ENCODE assay signal across 13 cellular contexts in the genomic region with DNA sequence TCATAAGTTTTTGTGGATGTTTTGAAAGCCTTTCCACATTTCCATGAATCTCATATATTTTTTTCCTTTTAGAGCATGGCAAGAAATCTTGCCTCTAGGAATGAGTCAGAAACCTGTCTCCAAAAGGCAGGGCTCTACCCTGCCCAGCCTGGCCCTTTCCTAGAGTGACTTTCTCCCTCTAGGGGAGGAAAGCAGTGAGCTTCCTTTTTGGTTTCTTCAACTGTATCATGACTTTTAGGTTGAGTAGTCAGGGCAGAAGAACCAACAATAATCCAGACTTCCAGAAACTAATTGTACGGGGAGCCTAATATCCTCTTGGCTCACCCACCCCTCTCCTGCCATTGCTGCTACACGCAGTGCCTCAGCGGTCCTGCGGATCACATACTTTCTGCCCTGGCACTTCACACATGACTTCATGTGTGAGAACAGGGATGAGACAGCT.
A peak's percentile ranks its signal among the peaks of the same experiment; 100 is the strongest.
DNase-seq lines count a peak whose midpoint lies in the region; ATAC-seq, FAIRE-seq and TF ChIP-seq lines count a peak whose summit lies in the region.
"Had no signal": no experiment of that assay in that cellular context is flagged by ENCODE, and none has a peak within 500 bp of the region (broad histone marks: within the 10 kb centered on the region; RNA-seq: fewer than 3 reads in every experiment).

No MANE protein-coding gene starts in this region.

- H3K27ac ChIP-seq in right lobe of liver (peak overlapping the region; percentile 31 to 75 (median 69)), lower lobe of right lung (no peak overlapping the region), small intestine (ENCODE audit: low read depth in 1 of 2, low read length in 1 of 2) (no peak overlapping the region)

- no peak overlapping the region for H3K4me3 ChIP-seq in BJ (ENCODE audit: low read depth, low read length)
- no peak overlapping the region for H3K4me3 ChIP-seq in bronchial epithelial cell (ENCODE audit: low read depth, low read length)
- peak overlapping the region in 1 of 3 donors; percentile 2 for H3K4me3 ChIP-seq in right lobe of liver
- no peak overlapping the region for H3K4me3 ChIP-seq in lower lobe of right lung
- no peak overlapping the region for H3K4me3 ChIP-seq in small intestine (ENCODE audit: low read depth in 1 of 2, low read length in 2 of 2)

- FAIRE-seq in bronchial epithelial cell (lab: Jason Lieb, UNC) (no peak), small intestine (lab: Jason Lieb, UNC) (no peak)

- H3K27me3 ChIP-seq in BJ (ENCODE audit: control insufficient read depth, insufficient read depth, low read length) (no peaks in the 10 kb centered on the region), bronchial epithelial cell (ENCODE audit: control insufficient read depth, insufficient read depth, low read length) (no peaks in the 10 kb centered on the region), right lobe of liver (no peaks in the 10 kb centered on the region), lower lobe of right lung (ENCODE audit: low read depth) (no peaks in the 10 kb centered on the region), small intestine (ENCODE audit: control insufficient read depth in 2 of 2, insufficient read depth in 2 of 2, low read length in 2 of 2) (no peaks in the 10 kb centered on the region)

- ATAC-seq in right lobe of liver (peak; percentile 80 to 90 (median 82)), lower lobe of right lung (no peak)
- ATAC-seq: Right ventricle myocardium inferior had no signal

- intact Hi-C loops in right lobe of liver (cut with DNase I) = no loop called here
- intact Hi-C loops in lower lobe of right lung (cut with DNase I) = no loop called here

- DNase-seq in BJ (ENCODE audit: low read depth) (peak; percentile 3), LHCN-M2 (ENCODE audit: low read depth) (peak; percentile 13), bronchial epithelial cell (ENCODE audit: low read depth) (peak; percentile 77), right lobe of liver (no peak), DMS79 (lab: John Stamatoyannopoulos, UW) (no peak), lower lobe of right lung (no peak), small intestine (no peak)
- DNase-seq in stimulated activated CD4-positive, alpha-beta T cell treated with anti-CD3 and anti-CD28 coated beads, Interleukin-2, amount 100 ng/mL, for 48 hours = no peak
- DNase-seq: activated CD4-positive, alpha-beta T cell treated with anti-CD3 and anti-CD28 coated beads for 1 hour; caudate nucleus; immature natural killer cell; stimulated activated CD4-positive, alpha-beta T cell treated with anti-CD3 and anti-CD28 coated beads, Interleukin-15, amount 100 ng/mL, for 24 hours had no signal

- no peaks in the 10 kb centered on the region for H3K36me3 ChIP-seq in BJ (ENCODE audit: control insufficient read depth, insufficient read depth, low read length)
- H3K36me3 ChIP-seq in bronchial epithelial cell (ENCODE audit: control insufficient read depth, insufficient read depth, low read length) = no peaks in the 10 kb centered on the region
- no peaks in the 10 kb centered on the region for H3K36me3 ChIP-seq in right lobe of liver
- no peaks in the 10 kb centered on the region for H3K36me3 ChIP-seq in lower lobe of right lung
- H3K36me3 ChIP-seq in small intestine (ENCODE audit: control insufficient read depth in 2 of 2, insufficient read depth in 2 of 2, low read length in 2 of 2) = no peaks in the 10 kb centered on the region

- TF ChIP-seq CTCF in BJ (IDR thresholded peaks at IDR 0.05; ENCODE audit: insufficient read depth, low read depth, low read length) (no peak), bronchial epithelial cell (IDR thresholded peaks at IDR 0.05; ENCODE audit: insufficient read depth, low read length, severe bottlenecking) (peak; percentile 46), right lobe of liver (IDR thresholded peaks at IDR 0.05) (peak in 1 of 4 donors; percentile 20), lower lobe of right lung (IDR thresholded peaks at IDR 0.05) (no peak)

- H3K4me1 ChIP-seq in right lobe of liver (peaks cover 0 to 31% (median 2%) of the 10 kb centered on the region in 4 donors), lower lobe of right lung (no peaks in the 10 kb centered on the region), small intestine (ENCODE audit: control insufficient read depth in 2 of 2, insufficient read depth in 1 of 2, low read depth in 1 of 2, low read length in 1 of 2) (no peaks in the 10 kb centered on the region)

- TF ChIP-seq POLR2A in right lobe of liver (IDR thresholded peaks at IDR 0.05) = no peak

- 42% methylated on average over 1 of the region's 4 CpGs for WGBS in right lobe of liver (ENCODE audit: insufficient coverage, low coverage, low lambda C conversion rate, missing lambda C conversion rate)
- WGBS in small intestine, 3 donors = 88 to 89% (median 89%) methylated on average over 4 of the region's 4 CpGs

- no peaks in the 10 kb centered on the region for H3K9me3 ChIP-seq in right lobe of liver
- H3K9me3 ChIP-seq in lower lobe of right lung = no peaks in the 10 kb centered on the region
- H3K9me3 ChIP-seq in small intestine (ENCODE audit: control insufficient read depth, low read depth) = no peaks in the 10 kb centered on the region

- POLR2A ChIA-PET in BJ (lab: Charles Lee) = no interaction called here

- CTCF ChIA-PET in BJ (lab: Yijun Ruan, JAX) = interaction anchor here (1.2 kb wide), 1 partner anchor 203 kb away, joined by 3 read pairs; no protein-coding TSS in a partner anchor

Comparison
In these comparisons a context has a peak if more than half of its experiments do, and no peak if none do; other contexts are left out.
1. DNase-seq: peak in BJ (single experiment), LHCN-M2 (single experiment) and bronchial epithelial cell (single experiment); none in right lobe of liver (0 of 3), DMS79 (single experiment), lower lobe of right lung (single experiment), small intestine (single experiment) and stimulated activated CD4-positive, alpha-beta T cell treated with anti-CD3 and anti-CD28 coated beads, Interleukin-2, amount 100 ng/mL, for 48 hours (0 of 2).
2. ATAC-seq: peak in right lobe of liver (4 of 4); none in lower lobe of right lung (0 of 2).
3. H3K27ac ChIP-seq: peak in right lobe of liver (3 of 3); none in lower lobe of right lung (single experiment) and small intestine (0 of 2).